In genomic region chr21:38984568-38984967, GRCh38 we compare ENCODE assay signal across 1 cellular context.
TF ChIP-seq lines count a peak whose summit lies in the region.

No MANE protein-coding gene starts in this region.

TF ChIP-seq in HEK293, 187 proteins besides CTCF, POLR2A, EP300 and RAD21 (continued from another document):
- no peak for TF ChIP-seq PRDM10 (tag by site-specific recombination; IDR thresholded peaks at IDR 0.05)
- TF ChIP-seq ZNF610 (tag by site-specific recombination; IDR thresholded peaks at IDR 0.05; ENCODE audit: borderline replicate concordance): no peak
- no peak for TF ChIP-seq ZNF148 (tag by site-specific recombination; IDR thresholded peaks at IDR 0.05; ENCODE audit: borderline replicate concordance)
- no peak for TF ChIP-seq ZBTB8A (tag by site-specific recombination; IDR thresholded peaks at IDR 0.05)
- TF ChIP-seq MEIS1 (CRISPR knock-in tag; IDR thresholded peaks at IDR 0.05; ENCODE audit: borderline replicate concordance): no peak
- TF ChIP-seq ZNF138 (tag by site-specific recombination; IDR thresholded peaks at IDR 0.05; ENCODE audit: borderline replicate concordance): no peak
- no peak for TF ChIP-seq ZNF37A (tag by site-specific recombination; IDR thresholded peaks at IDR 0.05)
- TF ChIP-seq ZNF239 (tag by site-specific recombination; IDR thresholded peaks at IDR 0.05): no peak
- TF ChIP-seq ZNF19 (tag by site-specific recombination; IDR thresholded peaks at IDR 0.05; ENCODE audit: low read depth): no peak
- no peak for TF ChIP-seq ZNF529 (tag by site-specific recombination; IDR thresholded peaks at IDR 0.05; ENCODE audit: insufficient replicate concordance)
TF ChIP-seq in HEK293: peak in this region for 0.
